14 cellular contexts compared by ENCODE assay signal in genomic region chr16:29126057-29126494, GRCh38.
DNase-seq lines count a peak whose midpoint lies in the region; ATAC-seq lines count a peak whose summit lies in the region.
"Had no signal": no experiment of that assay in that cellular context is flagged by ENCODE, and none has a peak within 500 bp of the region (broad histone marks: within the 10 kb centered on the region; RNA-seq: fewer than 3 reads in every experiment).

No MANE protein-coding gene starts in this region.

- no peaks in the 10 kb centered on the region for H3K27me3 Mint-ChIP-seq in activated CD4-positive, alpha-beta T cell treated with anti-CD3 and anti-CD28 coated beads, Interleukin-2, amount 10 ng/mL, durations not matched to agents 24 days and 14 days
- no peaks in the 10 kb centered on the region for H3K27me3 Mint-ChIP-seq in central memory CD8-positive, alpha-beta T cell
- no peaks in the 10 kb centered on the region for H3K27me3 Mint-ChIP-seq in naive thymus-derived CD8-positive, alpha-beta T cell
- H3K27me3 Mint-ChIP-seq in stimulated activated memory B cell treated with anti-CD40 and anti-IgM and Interleukin-4, amounts not matched to agents 10 μg/mL and 1 μg/mL and 100 μg/mL, for 72 hours: no peaks in the 10 kb centered on the region

- H3K9me3 Mint-ChIP-seq in activated CD4-positive, alpha-beta T cell treated with anti-CD3 and anti-CD28 coated beads, Interleukin-2, amount 10 ng/mL, durations not matched to agents 24 days and 14 days: no peaks in the 10 kb centered on the region
- H3K9me3 Mint-ChIP-seq in central memory CD8-positive, alpha-beta T cell: no peaks in the 10 kb centered on the region
- no peaks in the 10 kb centered on the region for H3K9me3 Mint-ChIP-seq in naive thymus-derived CD8-positive, alpha-beta T cell
- no peaks in the 10 kb centered on the region for H3K9me3 Mint-ChIP-seq in stimulated activated memory B cell treated with anti-CD40 and anti-IgM and Interleukin-4, amounts not matched to agents 10 μg/mL and 1 μg/mL and 100 μg/mL, for 72 hours
- H3K9me3 Mint-ChIP-seq: HFFc6 had no signal

- peaks cover 8% of the 10 kb centered on the region for H3K4me1 Mint-ChIP-seq in activated CD4-positive, alpha-beta T cell treated with anti-CD3 and anti-CD28 coated beads, Interleukin-2, amount 10 ng/mL, durations not matched to agents 24 days and 14 days
- peaks cover 37% of the 10 kb centered on the region for H3K4me1 Mint-ChIP-seq in central memory CD8-positive, alpha-beta T cell
- peaks cover 11 to 24% (median 17%) of the 10 kb centered on the region in 4 donors for H3K4me1 Mint-ChIP-seq in naive thymus-derived CD8-positive, alpha-beta T cell
- H3K4me1 Mint-ChIP-seq in stimulated activated memory B cell treated with anti-CD40 and anti-IgM and Interleukin-4, amounts not matched to agents 10 μg/mL and 1 μg/mL and 100 μg/mL, for 72 hours: no peaks in the 10 kb centered on the region

- peak; percentile 66 for DNase-seq in activated CD4-positive, alpha-beta T cell treated with anti-CD3 and anti-CD28 coated beads, Interleukin-2, amount 10 ng/mL, durations not matched to agents 24 days and 14 days
- DNase-seq in activated CD4-positive, alpha-beta T cell treated with anti-CD3 and anti-CD28 coated beads for 1 hour: no peak
- DNase-seq in MV-4-11 (lab: John Stamatoyannopoulos, UW) (peak; percentile 93), G401 (ENCODE audit: low spot score) (no peak)
- no peak for DNase-seq in central memory CD8-positive, alpha-beta T cell (ENCODE audit: low spot score in 2 of 2)
- DNase-seq in naive thymus-derived CD8-positive, alpha-beta T cell: peak in 3 of 10 donors; percentile 34 to 55 (median 52)
- no peak for DNase-seq in effector memory CD4-positive, alpha-beta T cell
- DNase-seq: DMS153, HFFc6, NCI-H1930 had no signal

- no peak overlapping the region for H3K4me3 Mint-ChIP-seq in activated CD4-positive, alpha-beta T cell treated with anti-CD3 and anti-CD28 coated beads, Interleukin-2, amount 10 ng/mL, durations not matched to agents 24 days and 14 days
- peak overlapping the region; percentile 18 for H3K4me3 Mint-ChIP-seq in central memory CD8-positive, alpha-beta T cell
- H3K4me3 Mint-ChIP-seq in naive thymus-derived CD8-positive, alpha-beta T cell: peak overlapping the region in 9 of 10 donors; percentile 2 to 79 (median 56)
- no peak overlapping the region for H3K4me3 Mint-ChIP-seq in stimulated activated memory B cell treated with anti-CD40 and anti-IgM and Interleukin-4, amounts not matched to agents 10 μg/mL and 1 μg/mL and 100 μg/mL, for 72 hours
- H3K4me3 Mint-ChIP-seq: HFFc6 had no signal

- ATAC-seq in central memory CD8-positive, alpha-beta T cell (replicated peaks; ENCODE audit: extremely low read depth, poor library complexity, severe bottlenecking): peak; percentile 65
- ATAC-seq in naive thymus-derived CD8-positive, alpha-beta T cell: peak; percentile 66 to 88
- no peak for ATAC-seq in stimulated activated memory B cell treated with anti-CD40 and anti-IgM and Interleukin-4, amounts not matched to agents 10 μg/mL and 1 μg/mL and 100 μg/mL, for 72 hours
- ATAC-seq: A549, GM12878 had no signal

- POLR2A ChIA-PET in naive thymus-derived CD8-positive, alpha-beta T cell (lab: Charles Lee): interaction anchor here (0.7 kb wide), 1 partner anchor 78 kb away, joined by 3 read pairs; no protein-coding TSS in a partner anchor

- in situ Hi-C loops in G401 (cut with HindIII; ENCODE audit: low sequenced_read_pairs): no loop called here

- H3K4me1 ChIP-seq in effector memory CD4-positive, alpha-beta T cell (ENCODE audit: control insufficient read depth, insufficient read depth, low read length, poor library complexity, severe bottlenecking): no peaks in the 10 kb centered on the region
- H3K4me1 ChIP-seq: A549 had no signal

- H3K27me3 ChIP-seq in effector memory CD4-positive, alpha-beta T cell (replicated peaks; ENCODE audit: control insufficient read depth, insufficient read depth, low read length, poor library complexity, severe bottlenecking): no peaks in the 10 kb centered on the region

- no peaks in the 10 kb centered on the region for H3K36me3 ChIP-seq in effector memory CD4-positive, alpha-beta T cell (ENCODE audit: control insufficient read depth, insufficient read depth, low read length)
- H3K36me3 ChIP-seq: cardiac muscle cell had no signal

- intact Hi-C loops in activated CD4-positive, alpha-beta T cell treated with anti-CD3 and anti-CD28 coated beads, Interleukin-2, amount 10 ng/mL, durations not matched to agents 24 days and 14 days (cut with micrococcal nuclease): no loop called here

- H3K9me3 ChIP-seq in effector memory CD4-positive, alpha-beta T cell (ENCODE audit: control insufficient read depth, low read length): no peaks in the 10 kb centered on the region
- H3K9me3 ChIP-seq: A549 had no signal

- no peak overlapping the region for H3K4me3 ChIP-seq in effector memory CD4-positive, alpha-beta T cell (ENCODE audit: insufficient read depth, low read depth, low read length, poor library complexity, severe bottlenecking)
- H3K4me3 ChIP-seq: A549, cardiac muscle cell, GM12878 had no signal

- H3K36me3 Mint-ChIP-seq in activated CD4-positive, alpha-beta T cell treated with anti-CD3 and anti-CD28 coated beads, Interleukin-2, amount 10 ng/mL, durations not matched to agents 24 days and 14 days (ENCODE audit: low read depth): no peaks in the 10 kb centered on the region
- H3K36me3 Mint-ChIP-seq in central memory CD8-positive, alpha-beta T cell (ENCODE audit: insufficient read depth): peaks cover 27% of the 10 kb centered on the region
- peaks cover 0 to 36% (median 3%) of the 10 kb centered on the region in 3 donors for H3K36me3 Mint-ChIP-seq in naive thymus-derived CD8-positive, alpha-beta T cell
- peaks cover 35% of the 10 kb centered on the region for H3K36me3 Mint-ChIP-seq in stimulated activated memory B cell treated with anti-CD40 and anti-IgM and Interleukin-4, amounts not matched to agents 10 μg/mL and 1 μg/mL and 100 μg/mL, for 72 hours

- H3K27ac ChIP-seq in effector memory CD4-positive, alpha-beta T cell (ENCODE audit: insufficient read depth, low read length, poor library complexity, severe bottlenecking): no peak overlapping the region
- H3K27ac ChIP-seq: A549, cardiac muscle cell had no signal

- no peak overlapping the region for H3K27ac Mint-ChIP-seq in activated CD4-positive, alpha-beta T cell treated with anti-CD3 and anti-CD28 coated beads, Interleukin-2, amount 10 ng/mL, durations not matched to agents 24 days and 14 days
- H3K27ac Mint-ChIP-seq in central memory CD8-positive, alpha-beta T cell (ENCODE audit: low read depth): peak overlapping the region; percentile 76
- H3K27ac Mint-ChIP-seq in naive thymus-derived CD8-positive, alpha-beta T cell: peak overlapping the region; percentile 65 to 96 (median 82)
- no peak overlapping the region for H3K27ac Mint-ChIP-seq in stimulated activated memory B cell treated with anti-CD40 and anti-IgM and Interleukin-4, amounts not matched to agents 10 μg/mL and 1 μg/mL and 100 μg/mL, for 72 hours
- H3K27ac Mint-ChIP-seq: HFFc6 had no signal

Comparison
In these comparisons a context has a peak if more than half of its experiments do, and no peak if none do; other contexts are left out.
1. DNase-seq: peak in activated CD4-positive, alpha-beta T cell treated with anti-CD3 and anti-CD28 coated beads, Interleukin-2, amount 10 ng/mL, durations not matched to agents 24 days and 14 days (single experiment) and MV-4-11 (single experiment); none in activated CD4-positive, alpha-beta T cell treated with anti-CD3 and anti-CD28 coated beads for 1 hour (single experiment), central memory CD8-positive, alpha-beta T cell (0 of 2), effector memory CD4-positive, alpha-beta T cell (0 of 3) and G401 (single experiment).
2. H3K27ac Mint-ChIP-seq: peak in central memory CD8-positive, alpha-beta T cell (single experiment) and naive thymus-derived CD8-positive, alpha-beta T cell (10 of 10); none in activated CD4-positive, alpha-beta T cell treated with anti-CD3 and anti-CD28 coated beads, Interleukin-2, amount 10 ng/mL, durations not matched to agents 24 days and 14 days (single experiment) and stimulated activated memory B cell treated with anti-CD40 and anti-IgM and Interleukin-4, amounts not matched to agents 10 μg/mL and 1 μg/mL and 100 μg/mL, for 72 hours (single experiment).
3. H3K4me3 Mint-ChIP-seq: peak in central memory CD8-positive, alpha-beta T cell (single experiment) and naive thymus-derived CD8-positive, alpha-beta T cell (9 of 10); none in activated CD4-positive, alpha-beta T cell treated with anti-CD3 and anti-CD28 coated beads, Interleukin-2, amount 10 ng/mL, durations not matched to agents 24 days and 14 days (single experiment) and stimulated activated memory B cell treated with anti-CD40 and anti-IgM and Interleukin-4, amounts not matched to agents 10 μg/mL and 1 μg/mL and 100 μg/mL, for 72 hours (single experiment).